21 cellular contexts compared by ENCODE assay signal in the genomic region with DNA sequence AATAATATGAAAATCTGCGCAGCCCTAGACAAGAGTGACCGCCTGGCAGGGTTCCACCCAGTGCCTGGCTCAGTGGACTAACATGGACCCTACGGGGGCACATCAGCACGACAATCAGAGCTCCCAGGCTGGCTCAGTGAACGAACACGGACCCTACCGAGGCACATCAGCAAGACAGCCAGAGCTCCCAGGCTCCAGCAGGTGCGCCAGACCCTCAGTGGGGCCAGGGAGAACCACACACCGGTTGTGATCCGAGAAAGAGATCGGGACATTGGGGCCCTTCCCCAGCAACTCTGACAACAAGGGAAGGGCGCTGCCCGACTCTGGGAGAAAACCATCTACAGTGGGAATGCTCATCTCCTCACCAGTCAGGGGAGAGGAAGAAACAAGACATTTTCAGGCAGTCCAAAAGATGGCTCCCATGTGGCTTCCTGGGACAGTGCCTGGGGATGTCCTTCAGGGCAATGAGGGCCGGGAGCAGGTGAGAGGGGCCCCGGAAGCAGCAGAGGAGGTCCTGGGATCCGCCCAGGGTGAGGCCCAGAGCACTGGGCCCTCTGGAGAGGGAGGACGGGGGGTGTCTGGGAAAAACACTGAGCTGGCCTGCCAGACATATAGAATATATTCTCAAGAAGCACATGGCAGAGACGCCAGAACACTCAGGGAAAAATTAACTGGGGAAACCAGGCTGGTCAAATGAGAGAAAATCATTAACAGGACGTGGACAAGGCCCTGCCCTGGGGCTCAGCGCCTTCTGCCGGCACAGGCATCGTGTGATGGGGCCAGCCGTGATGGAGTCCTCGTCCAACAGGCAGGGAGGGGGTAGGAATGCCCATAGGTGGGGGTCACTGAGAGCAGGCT. TPM values are rescaled to one million over a fixed set of nuclear protein-coding genes. Genes with fewer than 3 reads are reported as not detected.
A peak's percentile ranks its signal among the peaks of the same experiment; 100 is the strongest.
DNase-seq lines count a peak whose midpoint lies in the region; ATAC-seq, FAIRE-seq and TF ChIP-seq lines count a peak whose summit lies in the region.
"Had no signal": no experiment of that assay in that cellular context is flagged by ENCODE, and none has a peak within 500 bp of the region (broad histone marks: within the 10 kb centered on the region; RNA-seq: fewer than 3 reads in every experiment).

No MANE protein-coding gene starts in this region.

- H2AFZ ChIP-seq in HepG2 (ENCODE audit: low read length) = no peak overlapping the region

- TF ChIP-seq CTCF in VCaP (conservative IDR thresholded peaks at IDR 0.05) = no peak
- no peak for TF ChIP-seq CTCF in HepG2 (CRISPR knock-in tag; IDR thresholded peaks at IDR 0.05)
- TF ChIP-seq CTCF in gastrocnemius medialis (IDR thresholded peaks at IDR 0.05 in 4 of 5, conservative IDR thresholded peaks at IDR 0.05 in 1 of 5) = no peak

- no peak overlapping the region for H3K4me3 Mint-ChIP-seq in T-cell
- H3K4me3 Mint-ChIP-seq in activated naive CD4-positive, alpha-beta T cell treated with anti-CD3 and anti-CD28 coated beads for 36 hours = no peak overlapping the region
- H3K4me3 Mint-ChIP-seq: activated CD4-positive, alpha-beta T cell treated with anti-CD3 and anti-CD28 coated beads for 36 hours; activated naive CD8-positive, alpha-beta T cell; immature natural killer cell had no signal

- H3K27ac ChIP-seq in VCaP = peak overlapping the region; percentile 67
- peak overlapping the region; percentile 98 for H3K27ac ChIP-seq in HepG2 (ENCODE audit: extremely low read length, insufficient read depth, low read length)
- H3K27ac ChIP-seq in gastrocnemius medialis = peak overlapping the region; percentile 63 to 82 (median 70)

- peaks cover 43% of the 10 kb centered on the region for H3K79me2 ChIP-seq in HepG2 (ENCODE audit: insufficient read depth, low read length)

- H3K27me3 ChIP-seq in HepG2 (ENCODE audit: control insufficient read depth in 1 of 2, insufficient read depth in 2 of 2, low read length in 2 of 2) (no peaks in the 10 kb centered on the region), gastrocnemius medialis (no peaks in the 10 kb centered on the region)

- peak overlapping the region; percentile 99 for H3K4me2 ChIP-seq in HepG2 (ENCODE audit: low read depth, low read length)

- intact Hi-C loops in HepG2 (cut with micrococcal nuclease; ENCODE audit: unreplicated experiment) = no loop called here
- intact Hi-C loops in gastrocnemius medialis (cut with DNase I; ENCODE audit: low total_unique reads) = no loop called here
- intact Hi-C loops in activated naive CD4-positive, alpha-beta T cell treated with anti-CD3 and anti-CD28 coated beads for 36 hours (cut with micrococcal nuclease) = no loop called here

- no peaks in the 10 kb centered on the region for H4K20me1 ChIP-seq in HepG2 (ENCODE audit: insufficient read depth, low read length)

- peaks cover 0 to 2% (median 0%) of the 10 kb centered on the region in 3 donors for H3K4me1 Mint-ChIP-seq in T-cell
- no peaks in the 10 kb centered on the region for H3K4me1 Mint-ChIP-seq in activated naive CD4-positive, alpha-beta T cell treated with anti-CD3 and anti-CD28 coated beads for 36 hours (ENCODE audit: low read depth)

- ATAC-seq in HepG2 = peak; percentile 1; the same call in 1 of the 3 replicates
- ATAC-seq in gastrocnemius medialis = no peak
- no peak for ATAC-seq in T-cell (replicated peaks in 1 of 4)
- ATAC-seq in HG03521 (IDR thresholded peaks at IDR 0.05; ENCODE audit: unreplicated experiment) = no peak
- ATAC-seq: activated CD4-positive, alpha-beta T cell treated with anti-CD3 and anti-CD28 coated beads for 36 hours; gastroesophageal sphincter; sciatic nerve; stimulated activated naive CD8-positive, alpha-beta T cell treated with anti-CD3 and anti-CD28 coated beads, Interleukin-15, Interleukin-2, amounts not matched to agents 100 U/mL and 50 U/mL, for 24 hours had no signal

- peaks cover 0 to 2% of the 10 kb centered on the region in 2 donors for H3K27me3 Mint-ChIP-seq in T-cell
- no peaks in the 10 kb centered on the region for H3K27me3 Mint-ChIP-seq in activated naive CD4-positive, alpha-beta T cell treated with anti-CD3 and anti-CD28 coated beads for 36 hours (ENCODE audit: low read depth)
- H3K27me3 Mint-ChIP-seq: activated CD4-positive, alpha-beta T cell treated with anti-CD3 and anti-CD28 coated beads for 36 hours; activated naive CD8-positive, alpha-beta T cell had no signal

- no peaks in the 10 kb centered on the region for H3K9me3 ChIP-seq in HepG2 (ENCODE audit: low read length)
- H3K9me3 ChIP-seq in gastrocnemius medialis = no peaks in the 10 kb centered on the region
- H3K9me3 ChIP-seq: gastroesophageal sphincter had no signal

- no peaks in the 10 kb centered on the region for H3K36me3 Mint-ChIP-seq in T-cell
- no peaks in the 10 kb centered on the region for H3K36me3 Mint-ChIP-seq in activated naive CD4-positive, alpha-beta T cell treated with anti-CD3 and anti-CD28 coated beads for 36 hours (ENCODE audit: low read depth)
- H3K36me3 Mint-ChIP-seq: activated naive CD8-positive, alpha-beta T cell; immature natural killer cell had no signal

- no peak for TF ChIP-seq RAD21 in HepG2 (CRISPR knock-in tag; IDR thresholded peaks at IDR 0.05)

- H3K27ac Mint-ChIP-seq in T-cell = no peak overlapping the region
- H3K27ac Mint-ChIP-seq in activated naive CD4-positive, alpha-beta T cell treated with anti-CD3 and anti-CD28 coated beads for 36 hours = no peak overlapping the region
- H3K27ac Mint-ChIP-seq: activated CD4-positive, alpha-beta T cell treated with anti-CD3 and anti-CD28 coated beads for 36 hours; activated naive CD8-positive, alpha-beta T cell; immature natural killer cell had no signal

- WGBS in HepG2 (ENCODE audit: low lambda C conversion rate) = 42% methylated on average over 19 of the region's 24 CpGs

- POLR2A ChIA-PET in HepG2 (lab: Yijun Ruan, JAX) = interaction anchor here (0.6 to 11.4 kb wide), 6 partner anchors 13 to 139 kb away, joined by 3 to 282 read pairs (median 4); no protein-coding TSS in a partner anchor
- POLR2A ChIA-PET in T-cell (lab: Charles Lee) = no interaction called here

- no peaks in the 10 kb centered on the region for H3K9me3 Mint-ChIP-seq in T-cell
- H3K9me3 Mint-ChIP-seq in activated naive CD4-positive, alpha-beta T cell treated with anti-CD3 and anti-CD28 coated beads for 36 hours = no peaks in the 10 kb centered on the region
- H3K9me3 Mint-ChIP-seq: immature natural killer cell had no signal

- H3K9ac ChIP-seq in HepG2 (ENCODE audit: insufficient read depth, low read depth, low read length) = peak overlapping the region; percentile 86

- TF ChIP-seq EP300 in HepG2 (IDR thresholded peaks at IDR 0.05; ENCODE audit: low read depth in 2 of 2, low read length in 2 of 2) = no peak
- no peak for TF ChIP-seq EP300 in HepG2 (CRISPR knock-in tag; IDR thresholded peaks at IDR 0.05; ENCODE audit: borderline replicate concordance)

- CTCF ChIA-PET in HepG2 (lab: Yijun Ruan, JAX; ENCODE audit: low intra/inter-chr PET ratio, low total read pairs) = no interaction called here
- CTCF ChIA-PET in T-cell (lab: Charles Lee) = no interaction called here
- CTCF ChIA-PET in activated naive CD4-positive, alpha-beta T cell treated with anti-CD3 and anti-CD28 coated beads for 36 hours (lab: Charles Lee) = no interaction called here

- H3K4me1 ChIP-seq in HepG2 (ENCODE audit: insufficient read depth, low read length) = peaks cover 67% of the 10 kb centered on the region
- peaks cover 32 to 36% of the 10 kb centered on the region in 2 donors for H3K4me1 ChIP-seq in gastrocnemius medialis

- in situ Hi-C loops in HepG2 (cut with HindIII; ENCODE audit: extremely low pct_ligation_motif_present, low pct_unique_long_range_greater_than_20kb) (no loop called here), gastrocnemius medialis (cut with MboI; ENCODE audit: low sequenced_read_pairs in 4 of 4) (no loop called here)

- TF ChIP-seq POLR2A in HepG2 (IDR thresholded peaks at IDR 0.05; ENCODE audit: insufficient read depth in 1 of 2, low read depth in 2 of 2, low read length in 2 of 2) = no peak
- no peak for TF ChIP-seq POLR2A in gastrocnemius medialis (IDR thresholded peaks at IDR 0.05)

- H3K4me3 ChIP-seq in HepG2 (replicated peaks in 1 of 3; ENCODE audit: insufficient read depth in 1 of 3, low read depth in 2 of 3, low read length in 3 of 3) = peak overlapping the region; percentile 24 to 66 (median 36); a peak in 5 of 6 replicates
- no peak overlapping the region for H3K4me3 ChIP-seq in gastrocnemius medialis
- H3K4me3 ChIP-seq: gastroesophageal sphincter had no signal

- peak; percentile 32 for DNase-seq in COLO668 (lab: John Stamatoyannopoulos, UW; ENCODE audit: unreplicated experiment)
- no peak for DNase-seq in HepG2 (ENCODE audit: low spot score)
- DNase-seq in gastrocnemius medialis = no peak
- DNase-seq in T-cell = no peak
- no peak for DNase-seq in mesenteric fat pad (ENCODE audit: low spot score)
- no peak for DNase-seq in activated naive CD4-positive, alpha-beta T cell treated with anti-CD3 and anti-CD28 coated beads for 36 hours
- DNase-seq: activated CD4-positive, alpha-beta T cell treated with anti-CD3 and anti-CD28 coated beads for 36 hours; AML-193; immature natural killer cell; Karpas-422; NCI-H1417 treated with DMSO at 0.1 percent for 48 hours; stimulated activated naive CD8-positive, alpha-beta T cell treated with anti-CD3 and anti-CD28 coated beads, Interleukin-15, Interleukin-2, amounts not matched to agents 100 U/mL and 50 U/mL, for 24 hours; SW 1271 had no signal

- BruUV-seq in HepG2 (replicated peaks; lab: Mats Ljungman, UMichigan) = TSS peak; percentile 55

- FAIRE-seq in HepG2 (lab: Jason Lieb, UNC) = no peak
- FAIRE-seq: H54 had no signal

- H3K36me3 ChIP-seq in HepG2 (replicated peaks in 1 of 2; ENCODE audit: control insufficient read depth in 1 of 2, insufficient read depth in 2 of 2, low read length in 2 of 2) (peaks cover 0 to 4% of the 10 kb centered on the region in 2 experiments; a peak in 4 of 5 replicates), gastrocnemius medialis (no peaks in the 10 kb centered on the region)
- H3K36me3 ChIP-seq: gastroesophageal sphincter had no signal

RNA-seq across cellular contexts. Expression of a gene that starts 4.8 kb away (rescaled TPM):
- total RNA-seq in HepG2 (2016; rRNA removed; fragmentation: Illumina TruSeq; extraction: Trizol) (15.9 and 20.3 TPM in 2 replicates), gastrocnemius medialis (1 to 10 TPM in 1 of 4 donors, under 1 TPM in 3; 0.20 to 1.2 (median 0.63) TPM), T-cell (under 1 TPM in 4 of 5 donors, not detected in 1; 0.22 to 0.44 (median 0.29) TPM), mesenteric fat pad (1.6 TPM)
- total RNA-seq in HepG2 (2016; cell fraction: cytosol; rRNA removed; fragmentation: Illumina TruSeq; extraction: Trizol; ENCODE audit: low read depth) = 6.0 and 6.6 TPM in 2 replicates
- total RNA-seq in HepG2 (2016; cell fraction: insoluble cytoplasmic fraction; rRNA removed; fragmentation: Illumina TruSeq; extraction: Trizol) = 14.5 and 24.2 TPM in 2 replicates
- 7.4 and 7.6 TPM in 2 replicates for total RNA-seq in HepG2 (2016; cell fraction: membrane; rRNA removed; fragmentation: Illumina TruSeq; extraction: Trizol)
- 21.4 and 22.0 TPM in 2 replicates for total RNA-seq in HepG2 (2016; cell fraction: nucleus; rRNA removed; fragmentation: Illumina TruSeq; extraction: Trizol)
- 39.9 and 59.7 TPM in 2 replicates for polyA plus RNA-seq in HepG2 (2011; rRNA removed)
- polyA plus RNA-seq in HepG2 (2011; cell fraction: cytosol; rRNA removed) = 23.3 and 35.8 TPM in 2 replicates
- polyA plus RNA-seq in HepG2 (2011; cell fraction: nucleus; rRNA removed) = 382 and 454 TPM in 2 replicates
- 19.7 and 28.0 TPM in 2 replicates for polyA plus RNA-seq in HepG2 (2012)
- polyA plus RNA-seq in HepG2 (2016; cell fraction: cytosol; fragmentation: Illumina TruSeq; extraction: Trizol; ENCODE audit: low read depth) = 2.5 and 2.8 TPM in 2 replicates
- polyA plus RNA-seq in HepG2 (2016; cell fraction: insoluble cytoplasmic fraction; fragmentation: Illumina TruSeq; extraction: Trizol; ENCODE audit: low read depth) = 12.5 and 17.8 TPM in 2 replicates
- polyA plus RNA-seq in HepG2 (2016; cell fraction: membrane; fragmentation: Illumina TruSeq; extraction: Trizol; ENCODE audit: low read depth) = 4.2 and 4.8 TPM in 2 replicates
- polyA plus RNA-seq in HepG2 (2016; cell fraction: nucleus; fragmentation: Illumina TruSeq; extraction: Trizol; ENCODE audit: insufficient read depth, low read depth) = 58.7 and 59.2 TPM in 2 replicates
- polyA minus RNA-seq in HepG2 (2011; rRNA and poly(A)+ RNA removed; ENCODE audit: low replicate concordance) = 30.5 and 69.1 TPM in 2 replicates
- 13.4 and 17.4 TPM in 2 replicates for polyA minus RNA-seq in HepG2 (2011; cell fraction: cytosol; rRNA and poly(A)+ RNA removed)
- polyA minus RNA-seq in HepG2 (2011; cell fraction: nucleus; rRNA and poly(A)+ RNA removed) = 38.4 and 41.6 TPM in 2 replicates
- under 1 TPM; 0.17 TPM for total RNA-seq in activated naive CD4-positive, alpha-beta T cell treated with anti-CD3 and anti-CD28 coated beads for 36 hours
- total RNA-seq: activated CD4-positive, alpha-beta T cell treated with anti-CD3 and anti-CD28 coated beads for 36 hours; myocyte; OCI-LY7 had no signal
- polyA plus RNA-seq: immature natural killer cell had no signal

Comparison
In these comparisons a context has a peak if more than half of its experiments do, and no peak if none do; other contexts are left out.
1. H3K4me3 ChIP-seq: peak in HepG2 (3 of 3); none in gastrocnemius medialis (0 of 4).
2. Peak in every context shown above with its lines, with median percentiles within 50 percentile points of each other: H3K27ac ChIP-seq.